In genomic region chr18:50281295-50281971, GRCh38 we compare ENCODE assay signal across 1 cellular context.
TF ChIP-seq lines count a peak whose summit lies in the region.

A gene with protein sequence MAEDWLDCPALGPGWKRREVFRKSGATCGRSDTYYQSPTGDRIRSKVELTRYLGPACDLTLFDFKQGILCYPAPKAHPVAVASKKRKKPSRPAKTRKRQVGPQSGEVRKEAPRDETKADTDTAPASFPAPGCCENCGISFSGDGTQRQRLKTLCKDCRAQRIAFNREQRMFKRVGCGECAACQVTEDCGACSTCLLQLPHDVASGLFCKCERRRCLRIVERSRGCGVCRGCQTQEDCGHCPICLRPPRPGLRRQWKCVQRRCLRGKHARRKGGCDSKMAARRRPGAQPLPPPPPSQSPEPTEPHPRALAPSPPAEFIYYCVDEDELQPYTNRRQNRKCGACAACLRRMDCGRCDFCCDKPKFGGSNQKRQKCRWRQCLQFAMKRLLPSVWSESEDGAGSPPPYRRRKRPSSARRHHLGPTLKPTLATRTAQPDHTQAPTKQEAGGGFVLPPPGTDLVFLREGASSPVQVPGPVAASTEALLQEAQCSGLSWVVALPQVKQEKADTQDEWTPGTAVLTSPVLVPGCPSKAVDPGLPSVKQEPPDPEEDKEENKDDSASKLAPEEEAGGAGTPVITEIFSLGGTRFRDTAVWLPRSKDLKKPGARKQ (minus strand): TSS chr18:50281523. CDS start chr18:50279992, 1,531 bp downstream.

TF ChIP-seq in HepG2, 621 proteins besides CTCF, POLR2A, EP300 and RAD21 (continued from another document and continues in another):
- TF ChIP-seq ZBTB33 (CRISPR knock-in tag; IDR thresholded peaks at IDR 0.05), result peak; percentile 64
- no peak for TF ChIP-seq MIER2 (CRISPR knock-in tag; IDR thresholded peaks at IDR 0.05)
- TF ChIP-seq BRCA1 (CRISPR knock-in tag; IDR thresholded peaks at IDR 0.05), result no peak
- peak; percentile 77; the same call in 1 of the 2 replicates for TF ChIP-seq ZNF607 (CRISPR knock-in tag; IDR thresholded peaks at IDR 0.05; ENCODE audit: borderline replicate concordance)
- TF ChIP-seq REL (CRISPR knock-in tag; conservative IDR thresholded peaks at IDR 0.05), result 0 out of 2 replicates have a peak, but pooled peaks have one; percentile 57
- TF ChIP-seq ZNF44 (CRISPR knock-in tag; IDR thresholded peaks at IDR 0.05), result no peak
- TF ChIP-seq MAFG (CRISPR knock-in tag; IDR thresholded peaks at IDR 0.05), result no peak
- TF ChIP-seq ZNF782 (CRISPR knock-in tag; IDR thresholded peaks at IDR 0.05; ENCODE audit: borderline replicate concordance), result peak; percentile 16; the same call in 1 of the 2 replicates
- peak; percentile 94 for TF ChIP-seq PHF20 (CRISPR knock-in tag; IDR thresholded peaks at IDR 0.05)
- peak; percentile 89 for TF ChIP-seq ZNF451 (CRISPR knock-in tag; IDR thresholded peaks at IDR 0.05)
- TF ChIP-seq ZNF761 (CRISPR knock-in tag; conservative IDR thresholded peaks at IDR 0.05), result peak; percentile 53; the same call in 1 of the 2 replicates
- TF ChIP-seq CEBPG (CRISPR knock-in tag; IDR thresholded peaks at IDR 0.05), result 0 out of 2 replicates have a peak, but pooled peaks have one; percentile 6
- TF ChIP-seq, protein P1, sequence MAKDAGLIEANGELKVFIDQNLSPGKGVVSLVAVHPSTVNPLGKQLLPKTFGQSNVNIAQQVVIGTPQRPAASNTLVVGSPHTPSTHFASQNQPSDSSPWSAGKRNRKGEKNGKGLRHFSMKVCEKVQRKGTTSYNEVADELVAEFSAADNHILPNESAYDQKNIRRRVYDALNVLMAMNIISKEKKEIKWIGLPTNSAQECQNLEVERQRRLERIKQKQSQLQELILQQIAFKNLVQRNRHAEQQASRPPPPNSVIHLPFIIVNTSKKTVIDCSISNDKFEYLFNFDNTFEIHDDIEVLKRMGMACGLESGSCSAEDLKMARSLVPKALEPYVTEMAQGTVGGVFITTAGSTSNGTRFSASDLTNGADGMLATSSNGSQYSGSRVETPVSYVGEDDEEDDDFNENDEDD (CRISPR knock-in tag; IDR thresholded peaks at IDR 0.05; ENCODE audit: borderline replicate concordance), result peak; percentile 86
- no peak for TF ChIP-seq SIN3B (IDR thresholded peaks at IDR 0.05; ENCODE audit: low read length)
- no peak; the same call in 1 of the 2 replicates for TF ChIP-seq SMAD1 (CRISPR knock-in tag; IDR thresholded peaks at IDR 0.05; ENCODE audit: borderline replicate concordance, low read depth)
- TF ChIP-seq, protein P2, sequence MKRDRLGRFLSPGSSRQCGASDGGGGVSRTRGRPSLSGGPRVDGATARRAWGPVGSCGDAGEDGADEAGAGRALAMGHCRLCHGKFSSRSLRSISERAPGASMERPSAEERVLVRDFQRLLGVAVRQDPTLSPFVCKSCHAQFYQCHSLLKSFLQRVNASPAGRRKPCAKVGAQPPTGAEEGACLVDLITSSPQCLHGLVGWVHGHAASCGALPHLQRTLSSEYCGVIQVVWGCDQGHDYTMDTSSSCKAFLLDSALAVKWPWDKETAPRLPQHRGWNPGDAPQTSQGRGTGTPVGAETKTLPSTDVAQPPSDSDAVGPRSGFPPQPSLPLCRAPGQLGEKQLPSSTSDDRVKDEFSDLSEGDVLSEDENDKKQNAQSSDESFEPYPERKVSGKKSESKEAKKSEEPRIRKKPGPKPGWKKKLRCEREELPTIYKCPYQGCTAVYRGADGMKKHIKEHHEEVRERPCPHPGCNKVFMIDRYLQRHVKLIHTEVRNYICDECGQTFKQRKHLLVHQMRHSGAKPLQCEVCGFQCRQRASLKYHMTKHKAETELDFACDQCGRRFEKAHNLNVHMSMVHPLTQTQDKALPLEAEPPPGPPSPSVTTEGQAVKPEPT (CRISPR knock-in tag; IDR thresholded peaks at IDR 0.05; ENCODE audit: low read depth), result peak; percentile 22
- TF ChIP-seq, protein P3, sequence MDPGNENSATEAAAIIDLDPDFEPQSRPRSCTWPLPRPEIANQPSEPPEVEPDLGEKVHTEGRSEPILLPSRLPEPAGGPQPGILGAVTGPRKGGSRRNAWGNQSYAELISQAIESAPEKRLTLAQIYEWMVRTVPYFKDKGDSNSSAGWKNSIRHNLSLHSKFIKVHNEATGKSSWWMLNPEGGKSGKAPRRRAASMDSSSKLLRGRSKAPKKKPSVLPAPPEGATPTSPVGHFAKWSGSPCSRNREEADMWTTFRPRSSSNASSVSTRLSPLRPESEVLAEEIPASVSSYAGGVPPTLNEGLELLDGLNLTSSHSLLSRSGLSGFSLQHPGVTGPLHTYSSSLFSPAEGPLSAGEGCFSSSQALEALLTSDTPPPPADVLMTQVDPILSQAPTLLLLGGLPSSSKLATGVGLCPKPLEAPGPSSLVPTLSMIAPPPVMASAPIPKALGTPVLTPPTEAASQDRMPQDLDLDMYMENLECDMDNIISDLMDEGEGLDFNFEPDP (CRISPR knock-in tag; conservative IDR thresholded peaks at IDR 0.05), result 0 out of 2 replicates have a peak, but pooled peaks have one; percentile 45
- TF ChIP-seq AGO2 (optimal IDR thresholded peaks at IDR 0.05; ENCODE audit: low read depth, low read length), result peak; percentile 82
- TF ChIP-seq, protein P4, sequence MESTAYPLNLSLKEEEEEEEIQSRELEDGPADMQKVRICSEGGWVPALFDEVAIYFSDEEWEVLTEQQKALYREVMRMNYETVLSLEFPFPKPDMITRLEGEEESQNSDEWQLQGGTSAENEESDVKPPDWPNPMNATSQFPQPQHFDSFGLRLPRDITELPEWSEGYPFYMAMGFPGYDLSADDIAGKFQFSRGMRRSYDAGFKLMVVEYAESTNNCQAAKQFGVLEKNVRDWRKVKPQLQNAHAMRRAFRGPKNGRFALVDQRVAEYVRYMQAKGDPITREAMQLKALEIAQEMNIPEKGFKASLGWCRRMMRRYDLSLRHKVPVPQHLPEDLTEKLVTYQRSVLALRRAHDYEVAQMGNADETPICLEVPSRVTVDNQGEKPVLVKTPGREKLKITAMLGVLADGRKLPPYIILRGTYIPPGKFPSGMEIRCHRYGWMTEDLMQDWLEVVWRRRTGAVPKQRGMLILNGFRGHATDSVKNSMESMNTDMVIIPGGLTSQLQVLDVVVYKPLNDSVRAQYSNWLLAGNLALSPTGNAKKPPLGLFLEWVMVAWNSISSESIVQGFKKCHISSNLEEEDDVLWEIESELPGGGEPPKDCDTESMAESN (CRISPR knock-in tag; conservative IDR thresholded peaks at IDR 0.05), result peak; percentile 57; the same call in 1 of the 2 replicates
- TF ChIP-seq ONECUT2 (CRISPR knock-in tag; IDR thresholded peaks at IDR 0.05), result 0 out of 2 replicates have a peak, but pooled peaks have one; percentile 19
- peak; percentile 94 for TF ChIP-seq ZNF670 (CRISPR knock-in tag; IDR thresholded peaks at IDR 0.05; ENCODE audit: borderline replicate concordance)
- peak; percentile 14; the same call in 1 of the 2 replicates for TF ChIP-seq HNF1A (IDR thresholded peaks at IDR 0.05; ENCODE audit: low read depth)
- TF ChIP-seq HNF1A (CRISPR knock-in tag; IDR thresholded peaks at IDR 0.05; ENCODE audit: borderline replicate concordance), result no peak; the same call in 1 of the 2 replicates
- no peak for TF ChIP-seq ZNF326 (CRISPR knock-in tag; IDR thresholded peaks at IDR 0.05; ENCODE audit: borderline replicate concordance)
- peak; percentile 79 for TF ChIP-seq IKZF4 (CRISPR knock-in tag; IDR thresholded peaks at IDR 0.05; ENCODE audit: borderline replicate concordance, low read depth, not compliant biosample characterization)
- peak; percentile 86 for TF ChIP-seq YEATS2 (CRISPR knock-in tag; IDR thresholded peaks at IDR 0.05; ENCODE audit: borderline replicate concordance)
- TF ChIP-seq MXI1 (IDR thresholded peaks at IDR 0.05; ENCODE audit: borderline replicate concordance, low read depth, low read length), result peak; percentile 87; the same call in 1 of the 3 replicates
- TF ChIP-seq ZNF512 (CRISPR knock-in tag; IDR thresholded peaks at IDR 0.05), result no peak
- TF ChIP-seq SOX6 (IDR thresholded peaks at IDR 0.05), result no peak
- TF ChIP-seq SOX6 (CRISPR knock-in tag; IDR thresholded peaks at IDR 0.05), result peak; percentile 49
- peak; percentile 75; the same call in 1 of the 2 replicates for TF ChIP-seq ZNF598 (CRISPR knock-in tag; IDR thresholded peaks at IDR 0.05; ENCODE audit: borderline replicate concordance)
- no peak for TF ChIP-seq HES4 (CRISPR knock-in tag; IDR thresholded peaks at IDR 0.05; ENCODE audit: borderline replicate concordance)
- TF ChIP-seq, protein P5, sequence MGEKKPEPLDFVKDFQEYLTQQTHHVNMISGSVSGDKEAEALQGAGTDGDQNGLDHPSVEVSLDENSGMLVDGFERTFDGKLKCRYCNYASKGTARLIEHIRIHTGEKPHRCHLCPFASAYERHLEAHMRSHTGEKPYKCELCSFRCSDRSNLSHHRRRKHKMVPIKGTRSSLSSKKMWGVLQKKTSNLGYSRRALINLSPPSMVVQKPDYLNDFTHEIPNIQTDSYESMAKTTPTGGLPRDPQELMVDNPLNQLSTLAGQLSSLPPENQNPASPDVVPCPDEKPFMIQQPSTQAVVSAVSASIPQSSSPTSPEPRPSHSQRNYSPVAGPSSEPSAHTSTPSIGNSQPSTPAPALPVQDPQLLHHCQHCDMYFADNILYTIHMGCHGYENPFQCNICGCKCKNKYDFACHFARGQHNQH (CRISPR knock-in tag; IDR thresholded peaks at IDR 0.05), result peak; percentile 87; the same call in 1 of the 2 replicates
- TF ChIP-seq, protein P6, sequence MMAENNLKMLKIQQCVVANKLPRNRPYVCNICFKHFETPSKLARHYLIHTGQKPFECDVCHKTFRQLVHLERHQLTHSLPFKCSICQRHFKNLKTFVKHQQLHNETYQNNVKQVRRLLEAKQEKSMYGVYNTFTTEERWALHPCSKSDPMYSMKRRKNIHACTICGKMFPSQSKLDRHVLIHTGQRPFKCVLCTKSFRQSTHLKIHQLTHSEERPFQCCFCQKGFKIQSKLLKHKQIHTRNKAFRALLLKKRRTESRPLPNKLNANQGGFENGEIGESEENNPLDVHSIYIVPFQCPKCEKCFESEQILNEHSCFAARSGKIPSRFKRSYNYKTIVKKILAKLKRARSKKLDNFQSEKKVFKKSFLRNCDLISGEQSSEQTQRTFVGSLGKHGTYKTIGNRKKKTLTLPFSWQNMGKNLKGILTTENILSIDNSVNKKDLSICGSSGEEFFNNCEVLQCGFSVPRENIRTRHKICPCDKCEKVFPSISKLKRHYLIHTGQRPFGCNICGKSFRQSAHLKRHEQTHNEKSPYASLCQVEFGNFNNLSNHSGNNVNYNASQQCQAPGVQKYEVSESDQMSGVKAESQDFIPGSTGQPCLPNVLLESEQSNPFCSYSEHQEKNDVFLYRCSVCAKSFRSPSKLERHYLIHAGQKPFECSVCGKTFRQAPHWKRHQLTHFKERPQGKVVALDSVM (CRISPR knock-in tag; IDR thresholded peaks at IDR 0.05), result peak; percentile 70
- TF ChIP-seq, protein P7, sequence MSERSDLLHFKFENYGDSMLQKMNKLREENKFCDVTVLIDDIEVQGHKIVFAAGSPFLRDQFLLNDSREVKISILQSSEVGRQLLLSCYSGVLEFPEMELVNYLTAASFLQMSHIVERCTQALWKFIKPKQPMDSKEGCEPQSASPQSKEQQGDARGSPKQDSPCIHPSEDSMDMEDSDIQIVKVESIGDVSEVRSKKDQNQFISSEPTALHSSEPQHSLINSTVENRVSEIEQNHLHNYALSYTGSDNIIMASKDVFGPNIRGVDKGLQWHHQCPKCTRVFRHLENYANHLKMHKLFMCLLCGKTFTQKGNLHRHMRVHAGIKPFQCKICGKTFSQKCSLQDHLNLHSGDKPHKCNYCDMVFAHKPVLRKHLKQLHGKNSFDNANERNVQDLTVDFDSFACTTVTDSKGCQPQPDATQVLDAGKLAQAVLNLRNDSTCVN (CRISPR knock-in tag; IDR thresholded peaks at IDR 0.05; ENCODE audit: borderline replicate concordance), result 0 out of 2 replicates have a peak, but pooled peaks have one; percentile 19
- TF ChIP-seq XRCC5 (optimal IDR thresholded peaks at IDR 0.05; ENCODE audit: low read length), result peak; percentile 52
